16 cellular contexts compared by ENCODE assay signal in genomic region chr6:116512709-116513108, GRCh38. TPM values are rescaled to one million over a fixed set of nuclear protein-coding genes. Genes with fewer than 3 reads are reported as not detected.
A peak's percentile ranks its signal among the peaks of the same experiment; 100 is the strongest.
DNase-seq lines count a peak whose midpoint lies in the region; FAIRE-seq and TF ChIP-seq lines count a peak whose summit lies in the region.
"Had no signal": no experiment of that assay in that cellular context is flagged by ENCODE, and none has a peak within 500 bp of the region (broad histone marks: within the 10 kb centered on the region; RNA-seq: fewer than 3 reads in every experiment).

No MANE protein-coding gene starts in this region.

- no peaks in the 10 kb centered on the region for H3K9me3 Mint-ChIP-seq in T-helper 2 cell treated with Interferon-gamma antibody and Interleukin-4, amounts not matched to agents 5 μg/mL and 100 μg/mL, for 36 hours

- H3K9ac ChIP-seq in adipocyte (ENCODE audit: low read length): peak overlapping the region; percentile 90
- no peak overlapping the region for H3K9ac ChIP-seq in rectal smooth muscle tissue (ENCODE audit: low read length)

- H3K4me1 ChIP-seq in adipocyte (ENCODE audit: control insufficient read depth, insufficient read depth, low read length) (peaks cover 17% of the 10 kb centered on the region), rectal smooth muscle tissue (ENCODE audit: control insufficient read depth, insufficient read depth, low read length) (peaks cover 5% of the 10 kb centered on the region)
- H3K4me1 ChIP-seq: testis had no signal

- no peak overlapping the region for H3K27ac Mint-ChIP-seq in T-helper 2 cell treated with Interferon-gamma antibody and Interleukin-4, amounts not matched to agents 5 μg/mL and 100 μg/mL, for 36 hours
- H3K27ac Mint-ChIP-seq: activated CD8-positive, alpha-beta T cell treated with anti-CD3 and anti-CD28 coated beads for 36 hours had no signal

- H3K4me3 Mint-ChIP-seq in T-helper 2 cell treated with Interferon-gamma antibody and Interleukin-4, amounts not matched to agents 5 μg/mL and 100 μg/mL, for 36 hours: no peak overlapping the region
- H3K4me3 Mint-ChIP-seq: activated CD8-positive, alpha-beta T cell treated with anti-CD3 and anti-CD28 coated beads for 36 hours had no signal

- POLR2A ChIA-PET in AG04449 (lab: Yijun Ruan, JAX): no interaction called here

- peak overlapping the region; percentile 59 for H3K4me3 ChIP-seq in AG04449 (ENCODE audit: low read depth, low read length)
- H3K4me3 ChIP-seq in adipocyte (ENCODE audit: low read length): peak overlapping the region; percentile 90
- H3K4me3 ChIP-seq in foreskin fibroblast (ENCODE audit: low read depth in 1 of 2, low read length in 2 of 2): peak overlapping the region; percentile 52 to 64
- peak overlapping the region; percentile 65 for H3K4me3 ChIP-seq in rectal smooth muscle tissue (ENCODE audit: low read length)

- H3K4me1 Mint-ChIP-seq in T-helper 2 cell treated with Interferon-gamma antibody and Interleukin-4, amounts not matched to agents 5 μg/mL and 100 μg/mL, for 36 hours (ENCODE audit: low read depth): no peaks in the 10 kb centered on the region

- H3K36me3 Mint-ChIP-seq in T-helper 2 cell treated with Interferon-gamma antibody and Interleukin-4, amounts not matched to agents 5 μg/mL and 100 μg/mL, for 36 hours (ENCODE audit: low read depth): no peaks in the 10 kb centered on the region
- H3K36me3 Mint-ChIP-seq: IgD-negative memory B cell had no signal

- no peak for FAIRE-seq in frontal cortex (lab: Jason Lieb, UNC)

- H3K27me3 Mint-ChIP-seq in T-helper 2 cell treated with Interferon-gamma antibody and Interleukin-4, amounts not matched to agents 5 μg/mL and 100 μg/mL, for 36 hours (ENCODE audit: low read depth): peaks cover 16% of the 10 kb centered on the region
- H3K27me3 Mint-ChIP-seq: IgD-negative memory B cell had no signal

- H3K36me3 ChIP-seq in adipocyte (ENCODE audit: control insufficient read depth, insufficient read depth, low read length, severe bottlenecking) (peaks cover 11% of the 10 kb centered on the region), rectal smooth muscle tissue (ENCODE audit: control insufficient read depth, insufficient read depth, low read length) (no peaks in the 10 kb centered on the region)

- TF ChIP-seq CTCF in AG04449 (IDR thresholded peaks at IDR 0.05; ENCODE audit: insufficient read depth, low read length, missing control alignments) (no peak), foreskin fibroblast (IDR thresholded peaks at IDR 0.05; ENCODE audit: low read depth, low read length) (no peak), GM20000 (IDR thresholded peaks at IDR 0.05; ENCODE audit: extremely low read depth, missing control alignments) (no peak)

- no peak overlapping the region for H3K27ac ChIP-seq in rectal smooth muscle tissue (ENCODE audit: low read depth, low read length)

- DNase-seq in AG04449 (ENCODE audit: low read depth, low spot score) (no peak), adipocyte (ENCODE audit: low read depth) (peak; percentile 30), foreskin fibroblast (peak in 1 of 2 donors; percentile 24), frontal cortex (ENCODE audit: low spot score in 2 of 2) (no peak), activated T-cell treated with anti-CD3 and anti-CD28 coated beads for 4 hours (no peak), GM20000 (ENCODE audit: low spot score) (no peak)
- DNase-seq in T-helper 2 cell treated with Interferon-gamma antibody and Interleukin-4, amounts not matched to agents 5 μg/mL and 100 μg/mL, for 36 hours (ENCODE audit: low spot score): no peak
- DNase-seq: activated CD8-positive, alpha-beta T cell treated with anti-CD3 and anti-CD28 coated beads for 36 hours; activated naive CD4-positive, alpha-beta T cell treated with anti-CD3 and anti-CD28 coated beads, Interleukin-2, amount 50 U/mL, for 16 hours; DMS79 treated with DMSO at 0.1 percent for 48 hours; midbrain; NCI-H1930; testis had no signal

- CTCF ChIA-PET in AG04449 (lab: Yijun Ruan, JAX): interaction anchor here (0.7 to 6.2 kb wide), 19 partner anchors 11 to 244 kb away, joined by 3 to 61 read pairs (median 6); partner anchors contain the start of genes CALHM4 and DSE

- no peaks in the 10 kb centered on the region for H3K9me3 ChIP-seq in adipocyte (ENCODE audit: control insufficient read depth, low read length)
- H3K9me3 ChIP-seq: testis had no signal

- H3K27me3 ChIP-seq in adipocyte (replicated peaks; ENCODE audit: control insufficient read depth, insufficient read depth, low read length) (no peaks in the 10 kb centered on the region), rectal smooth muscle tissue (ENCODE audit: control insufficient read depth, insufficient read depth, low read length) (no peaks in the 10 kb centered on the region)
- H3K27me3 ChIP-seq: testis had no signal

RNA-seq across cellular contexts. Expression of gene CALHM5, which starts 1.3 kb away (rescaled TPM):
- total RNA-seq in frontal cortex: 0.41 TPM
- total RNA-seq: activated CD8-positive, alpha-beta T cell treated with anti-CD3 and anti-CD28 coated beads for 36 hours; T-helper 1 cell treated with Interleukin-12 subunit alpha and Interleukin-12 subunit beta and Interleukin-4 antibody, amounts not matched to agents 30 ng/mL and 1 ng/mL, for 36 hours had no signal

RNA-seq across cellular contexts. Expression of gene TRAPPC3L, which starts 32.8 kb away (rescaled TPM):
- under 0.01 TPM for total RNA-seq in frontal cortex
- total RNA-seq: activated CD8-positive, alpha-beta T cell treated with anti-CD3 and anti-CD28 coated beads for 36 hours; T-helper 1 cell treated with Interleukin-12 subunit alpha and Interleukin-12 subunit beta and Interleukin-4 antibody, amounts not matched to agents 30 ng/mL and 1 ng/mL, for 36 hours had no signal

RNA-seq across cellular contexts. Expression of gene CALHM4, which starts 40.8 kb away (rescaled TPM):
- total RNA-seq in frontal cortex: not detected
- total RNA-seq: activated CD8-positive, alpha-beta T cell treated with anti-CD3 and anti-CD28 coated beads for 36 hours; T-helper 1 cell treated with Interleukin-12 subunit alpha and Interleukin-12 subunit beta and Interleukin-4 antibody, amounts not matched to agents 30 ng/mL and 1 ng/mL, for 36 hours had no signal

RNA-seq across cellular contexts. Expression of gene CALHM6, which starts 51.5 kb away (rescaled TPM):
- total RNA-seq in frontal cortex: 4.5 TPM

RNA-seq across cellular contexts. Expression of gene RWDD1, which starts 58.6 kb away (rescaled TPM):
- total RNA-seq in frontal cortex: 26.5 TPM
